ENCODE assay signal across 8 cellular contexts in genomic region chrX:107117993-107118321, GRCh38. TPM values are rescaled to one million over a fixed set of nuclear protein-coding genes. Genes with fewer than 3 reads are reported as not detected.
A peak's percentile ranks its signal among the peaks of the same experiment; 100 is the strongest.
DNase-seq lines count a peak whose midpoint lies in the region; ATAC-seq and TF ChIP-seq lines count a peak whose summit lies in the region.

No MANE protein-coding gene starts in this region.

- ATAC-seq in IMR-90 (ENCODE audit: low read depth): peak; percentile 13; the same call in 1 of the 2 replicates

- H3K36me3 Mint-ChIP-seq in type B pancreatic cell: peaks cover 15% of the 10 kb centered on the region

- dilution Hi-C loops in IMR-90 (cut with HindIII; ENCODE audit: low sequenced_read_pairs, unreplicated experiment): no loop called here

- no peaks in the 10 kb centered on the region; the same call in 1 of the 2 replicates for H3K4me1 ChIP-seq in IMR-90 (ENCODE audit: control insufficient read depth, insufficient read depth, low read length)

- no peaks in the 10 kb centered on the region for H3K27me3 Mint-ChIP-seq in type B pancreatic cell

- peak overlapping the region; percentile 95 for H3K27ac Mint-ChIP-seq in type B pancreatic cell

- peak; percentile 2 for DNase-seq in GM10266 (ENCODE audit: extremely low spot score)
- DNase-seq in IMR-90: no peak
- peak; percentile 2 for DNase-seq in cerebellum (ENCODE audit: low spot score)
- DNase-seq in lower leg skin (ENCODE audit: low spot score in 2 of 2): no peak
- no peak for DNase-seq in type B pancreatic cell (ENCODE audit: extremely low spot score, unreplicated experiment)
- no peak for DNase-seq in SW 1271 (lab: John Stamatoyannopoulos, UW)
- no peak for DNase-seq in NCI-H524 treated with DMSO at 0.1 percent for 48 hours (lab: John Stamatoyannopoulos, UW)
- DNase-seq in activated naive CD4-positive, alpha-beta T cell treated with anti-CD3 and anti-CD28 coated beads, Interleukin-2, amount 50 U/mL, for 16 hours: no peak

- peak overlapping the region; percentile 87 for H3K27ac ChIP-seq in IMR-90 (ENCODE audit: insufficient read depth, low read length)

- peak overlapping the region; percentile 27; the same call in 1 of the 2 replicates for H3K4ac ChIP-seq in IMR-90 (ENCODE audit: low read depth, low read length)

- in situ Hi-C loops in IMR-90 (cut with MboI; ENCODE audit: low sequenced_read_pairs): no loop called here

- H3K14ac ChIP-seq in IMR-90 (replicated peaks; ENCODE audit: low read depth, low read length): peak overlapping the region; percentile 72

- no peak overlapping the region for H2AK9ac ChIP-seq in IMR-90 (replicated peaks; ENCODE audit: low read depth, low read length, poor library complexity)

- no peak overlapping the region; the same call in 1 of the 2 replicates for H3K18ac ChIP-seq in IMR-90 (ENCODE audit: low read depth, low read length)

- TF ChIP-seq CTCF in GM10266 (IDR thresholded peaks at IDR 0.05; ENCODE audit: control insufficient read depth, insufficient read depth, low read depth, missing control alignments): no peak
- no peak for TF ChIP-seq CTCF in IMR-90 (conservative IDR thresholded peaks at IDR 0.05; ENCODE audit: low read depth, low read length)
- TF ChIP-seq CTCF in lower leg skin (IDR thresholded peaks at IDR 0.05): no peak
- no peak for TF ChIP-seq CTCF in type B pancreatic cell (conservative IDR thresholded peaks at IDR 0.05)

- peak overlapping the region; percentile 99 for H3K4me3 Mint-ChIP-seq in type B pancreatic cell

- H3K27me3 ChIP-seq in IMR-90 (ENCODE audit: control insufficient read depth, insufficient read depth, low read length): peaks cover 3% of the 10 kb centered on the region

- no peak overlapping the region for H2BK20ac ChIP-seq in IMR-90 (ENCODE audit: low read depth, low read length)

- H3K4me2 ChIP-seq in IMR-90 (ENCODE audit: low read depth, low read length): peak overlapping the region; percentile 98

- H2BK5ac ChIP-seq in IMR-90 (ENCODE audit: low read depth, low read length, poor library complexity, severe bottlenecking): peak overlapping the region; percentile 87

- BruUV-seq in IMR-90 (replicated peaks; lab: Mats Ljungman, UMichigan): no TSS peak

- H4K5ac ChIP-seq in IMR-90 (ENCODE audit: low read depth, low read length): peak overlapping the region; percentile 23; the same call in 1 of the 2 replicates

- CTCF ChIA-PET in IMR-90 (lab: Yijun Ruan, JAX): no interaction called here

- H3K4me1 Mint-ChIP-seq in type B pancreatic cell (ENCODE audit: unreplicated experiment): no peaks in the 10 kb centered on the region

- peak overlapping the region; percentile 95 for H2AFZ ChIP-seq in IMR-90 (replicated peaks; ENCODE audit: low read length, poor library complexity)

- H3K23ac ChIP-seq in IMR-90 (ENCODE audit: low read depth, low read length): no peak overlapping the region

- 0 out of 2 replicates have a peak overlapping the region, but pooled peaks have one; percentile 4 for H3K56ac ChIP-seq in IMR-90 (ENCODE audit: extremely low read depth, insufficient read depth, low read length)

- peaks cover 3% of the 10 kb centered on the region for H3K9me1 ChIP-seq in IMR-90 (ENCODE audit: insufficient read depth, low read length)

- H3K79me1 ChIP-seq in IMR-90 (ENCODE audit: low read depth in 1 of 2, low read length in 2 of 2): peaks cover 0 to 8% of the 10 kb centered on the region in 2 experiments; a peak in 3 of 4 replicates

- peak overlapping the region; percentile 97 for H3K9ac ChIP-seq in IMR-90 (ENCODE audit: low read depth, low read length)

- H2AK5ac ChIP-seq in IMR-90 (ENCODE audit: low read depth, low read length): no peak overlapping the region

- no peaks in the 10 kb centered on the region for H3K9me3 Mint-ChIP-seq in type B pancreatic cell

- H2BK15ac ChIP-seq in IMR-90 (ENCODE audit: low read depth, low read length): no peak overlapping the region

- no peak overlapping the region for H2BK120ac ChIP-seq in IMR-90 (ENCODE audit: low read depth, low read length)

- WGBS in IMR-90 (ENCODE audit: extremely low coverage in 2 of 2, insufficient read length in 1 of 2), 2 experiments: no CpG with 5 or more reads among the region's 8 CpGs
- WGBS in lower leg skin, 2 donors: 0 to 43% methylated on average over 8 of the region's 8 CpGs

- peak overlapping the region; percentile 0; the same call in 1 of the 2 replicates for H4K91ac ChIP-seq in IMR-90 (ENCODE audit: insufficient read depth, low read depth, low read length)

- POLR2A ChIA-PET in IMR-90 (lab: Charles Lee; ENCODE audit: unreplicated experiment): no interaction called here

- H4K8ac ChIP-seq in IMR-90 (ENCODE audit: low read depth in 2 of 2, low read length in 2 of 2): peak overlapping the region; percentile 86 to 99; a peak in 3 of 4 replicates

- no peaks in the 10 kb centered on the region; the same call in 1 of the 2 replicates for H4K20me1 ChIP-seq in IMR-90 (ENCODE audit: insufficient read depth, low read length)

- H3K36me3 ChIP-seq in IMR-90 (ENCODE audit: control insufficient read depth, insufficient read depth, low read length): peaks cover 4% of the 10 kb centered on the region

- TF ChIP-seq RAD21 in IMR-90 (IDR thresholded peaks at IDR 0.05; ENCODE audit: low read length): no peak

- H3K4me3 ChIP-seq in IMR-90 (ENCODE audit: insufficient read depth, low read depth, low read length) (peak overlapping the region; percentile 68), lower leg skin (ENCODE audit: low read depth, poor library complexity, severe bottlenecking) (peak overlapping the region; percentile 50)

- no peak for TF ChIP-seq POLR2A in IMR-90 (IDR thresholded peaks at IDR 0.05; ENCODE audit: low read depth, low read length)
- no peak for TF ChIP-seq POLR2A in lower leg skin (IDR thresholded peaks at IDR 0.05)

- H3K9me3 ChIP-seq in IMR-90 (ENCODE audit: control insufficient read depth, insufficient read depth, low read length): no peaks in the 10 kb centered on the region

- intact Hi-C loops in IMR-90 (cut with micrococcal nuclease): loop anchor here (10.0 kb wide), 1 partner anchor 223 kb away; no protein-coding TSS in a partner anchor
- intact Hi-C loops in lower leg skin (cut with DNase I; ENCODE audit: low total_unique reads): no loop called here

TF ChIP-seq in IMR-90, 13 proteins besides CTCF, POLR2A, EP300 and RAD21:
- no peak for TF ChIP-seq CEBPB (IDR thresholded peaks at IDR 0.05; ENCODE audit: low read depth, low read length)

RNA-seq across cellular contexts. Expression of gene RBM41, which starts 0.7 kb away (rescaled TPM):
- total RNA-seq in IMR-90 (2012; rRNA removed) (8.6 and 11.9 TPM in 2 replicates), cerebellum (32.1 TPM), lower leg skin (10 to 100 TPM; 10.5 to 23.5 (median 19.7) TPM), type B pancreatic cell (ENCODE audit: low replicate concordance) (22.9 and 23.8 TPM in 2 replicates)
- polyA plus RNA-seq in IMR-90 (2012; rRNA removed): 2.8 and 3.9 TPM in 2 replicates
- polyA plus RNA-seq in IMR-90 (2012; cell fraction: cytosol; rRNA removed): 0.55 and 0.96 TPM in 2 replicates
- 0.33 and 4.0 TPM in 2 replicates for polyA plus RNA-seq in IMR-90 (2012; cell fraction: nucleus; rRNA removed; ENCODE audit: low replicate concordance)

Comparison
In these comparisons a context has a peak if more than half of its experiments do, and no peak if none do; other contexts are left out.
1. DNase-seq: peak in GM10266 (single experiment) and cerebellum (single experiment); none in IMR-90 (single experiment), lower leg skin (0 of 2), type B pancreatic cell (single experiment), SW 1271 (0 of 2), NCI-H524 treated with DMSO at 0.1 percent for 48 hours (single experiment) and activated naive CD4-positive, alpha-beta T cell treated with anti-CD3 and anti-CD28 coated beads, Interleukin-2, amount 50 U/mL, for 16 hours (single experiment).